ENCODE assay signal across 30 cellular contexts in genomic region chr5:16076657-16077056, GRCh38.
"Had no signal": no experiment of that assay in that cellular context is flagged by ENCODE, and none has a peak within 500 bp of the region (broad histone marks: within the 10 kb centered on the region; RNA-seq: fewer than 3 reads in every experiment).

No MANE protein-coding gene starts in this region.

- H3K9me3 ChIP-seq: ascending aorta, body of pancreas, Peyer's patch, SJSA1 had no signal

- H3K36me3 ChIP-seq: ascending aorta, Peyer's patch, SJSA1, WERI-Rb-1 had no signal

- ATAC-seq: activated CD4-positive, CD25-positive, alpha-beta regulatory T cell treated with anti-CD3 and anti-CD28 coated beads, Interleukin-2, amount 50 U/mL, for 24 hours; activated CD8-positive, alpha-beta memory T cell treated with anti-CD3 and anti-CD28 coated beads, Interleukin-2, amount 10 ng/mL, durations not matched to agents 7 days and 5 days; activated naive CD8-positive, alpha-beta T cell treated with anti-CD3 and anti-CD28 coated beads, Interleukin-2, amount 50 U/mL, for 24 hours; body of pancreas had no signal

- DNase-seq: activated CD4-positive, alpha-beta T cell treated with anti-CD3 and anti-CD28 coated beads for 48 hours; activated CD4-positive, alpha-beta T cell treated with anti-CD3 and anti-CD28 coated beads, Interleukin-2, amount 50 U/mL, for 4 hours; activated CD8-positive, alpha-beta memory T cell treated with anti-CD3 and anti-CD28 coated beads, Interleukin-2, amount 10 ng/mL, durations not matched to agents 7 days and 5 days; activated effector memory CD4-positive, alpha-beta T cell treated with Interleukin-2 at 50 U/mL for 16 hours; activated naive CD4-positive, alpha-beta T cell; activated naive CD8-positive, alpha-beta T cell treated with anti-CD3 and anti-CD28 coated beads, Interleukin-2, amount 50 U/mL, for 24 hours; activated T-cell treated with anti-CD3 and anti-CD28 coated beads, Interleukin-2, amount 50 U/mL, for 24 hours; amniotic stem cell; body of pancreas; central memory CD4-positive, alpha-beta T cell; Kasumi-1; MV-4-11; NCI-H1092 treated with DMSO at 0.1 percent for 48 hours; NCI-H1417 treated with DMSO at 0.1 percent for 48 hours; NCI-H1694; NCI-H2029; NCI-H2107; NCI-H2171 treated with DMSO at 0.1 percent for 48 hours; NCI-H226; NCI-H526 treated with DMSO at 0.1 percent for 48 hours; NCI-H82; Peyer's patch; SHP77; T-helper 1 cell; WERI-Rb-1 had no signal

- H3K27ac ChIP-seq: ascending aorta, body of pancreas, coronary artery, Peyer's patch, RWPE1, SJSA1, WERI-Rb-1 had no signal

- H3K4me3 ChIP-seq: ascending aorta, body of pancreas, coronary artery, Peyer's patch, SJSA1 had no signal

- H3K27me3 ChIP-seq: ascending aorta, body of pancreas, Peyer's patch, SJSA1 had no signal

- H3K4me1 ChIP-seq: ascending aorta, body of pancreas, Peyer's patch, SJSA1 had no signal
